ENCODE assay signal across 17 cellular contexts in the genomic region with DNA sequence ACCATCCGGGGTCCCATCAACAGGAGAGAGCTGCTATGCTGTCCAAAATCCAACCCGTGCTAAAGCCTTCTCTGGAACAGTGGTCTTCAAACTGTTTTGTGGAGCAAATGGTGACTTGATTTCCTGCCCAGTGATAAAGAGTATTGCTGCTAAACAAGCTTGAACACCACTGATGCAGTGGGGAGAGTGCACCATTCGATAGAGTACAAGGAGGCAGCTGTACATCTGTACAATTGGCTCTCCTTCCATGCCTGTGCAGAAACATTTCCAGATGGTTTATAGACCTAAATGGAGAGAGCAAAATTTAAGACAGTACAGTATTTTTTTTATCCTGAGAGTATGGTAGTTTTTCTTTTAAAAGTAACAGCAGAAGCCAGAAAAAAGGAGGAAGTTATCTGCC. TPM values are rescaled to one million over a fixed set of nuclear protein-coding genes. Genes with fewer than 3 reads are reported as not detected.
DNase-seq lines count a peak whose midpoint lies in the region; ATAC-seq and TF ChIP-seq lines count a peak whose summit lies in the region.
"Had no signal": no experiment of that assay in that cellular context is flagged by ENCODE, and none has a peak within 500 bp of the region (broad histone marks: within the 10 kb centered on the region; RNA-seq: fewer than 3 reads in every experiment).

No MANE protein-coding gene starts in this region.

- TF ChIP-seq CTCF in natural killer cell (IDR thresholded peaks at IDR 0.05) (no peak), PC-9 (conservative IDR thresholded peaks at IDR 0.05) (no peak), nephron progenitor cell (IDR thresholded peaks at IDR 0.05) (no peak), upper lobe of right lung (IDR thresholded peaks at IDR 0.05) (no peak)

- H3K4me1 ChIP-seq in PC-9 (replicated peaks; ENCODE audit: insufficient read depth) (no peaks in the 10 kb centered on the region), upper lobe of right lung (no peaks in the 10 kb centered on the region)

- POLR2A ChIA-PET in PC-9 (lab: Charles Lee; ENCODE audit: unreplicated experiment) = no interaction called here

- H3K79me2 ChIP-seq in PC-9 (ENCODE audit: low read depth) = peaks cover 25% of the 10 kb centered on the region

- no peaks in the 10 kb centered on the region for H3K27me3 ChIP-seq in PC-9 (ENCODE audit: insufficient read depth, low read depth)
- no peaks in the 10 kb centered on the region for H3K27me3 ChIP-seq in upper lobe of right lung

- H3K27ac ChIP-seq in PC-9 (0 out of 2 replicates have a peak overlapping the region, but pooled peaks have one; percentile 8), upper lobe of right lung (no peak overlapping the region)
- H3K27ac ChIP-seq: C4-2B had no signal

- H3K9me2 ChIP-seq in PC-9 (ENCODE audit: insufficient read depth) = no peaks in the 10 kb centered on the region

- CTCF ChIA-PET in PC-9 (lab: Charles Lee) = no interaction called here

- H3K27ac Mint-ChIP-seq in natural killer cell treated with Interleukin-12 subunit alpha and Interleukin-12 subunit beta and Interleukin-15 and Interleukin-18, amount 100 ng/mL, for 72 hours = no peak overlapping the region
- no peak overlapping the region for H3K27ac Mint-ChIP-seq in natural killer cell
- H3K27ac Mint-ChIP-seq in nephron progenitor cell = peak overlapping the region; percentile 71
- H3K27ac Mint-ChIP-seq in stimulated activated naive CD8-positive, alpha-beta T cell treated with anti-CD3 and anti-CD28 coated beads, Interleukin-15, amount 100 ng/mL, for 72 hours = no peak overlapping the region
- H3K27ac Mint-ChIP-seq: IgD-negative memory B cell had no signal

- H2AFZ ChIP-seq in PC-9 = no peak overlapping the region

- peak; percentile 2 for DNase-seq in natural killer cell treated with Interleukin-12 subunit alpha and Interleukin-12 subunit beta and Interleukin-15 and Interleukin-18, amount 100 ng/mL, for 72 hours (ENCODE audit: low spot score)
- DNase-seq in natural killer cell (no peak), PC-9 (no peak), nephron progenitor cell (no peak), upper lobe of right lung (no peak)
- DNase-seq in stimulated activated naive CD8-positive, alpha-beta T cell treated with anti-CD3 and anti-CD28 coated beads, Interleukin-15, amount 100 ng/mL, for 72 hours = no peak
- DNase-seq: MV-4-11; NCI-H1417 treated with DMSO at 0.1 percent for 48 hours; NCI-H2081; NCI-H345; NCI-H526 treated with DMSO at 0.1 percent for 48 hours; NK-92 treated with Interleukin-12 subunit alpha and Interleukin-12 subunit beta, amount 100 ng/mL, for 24 hours; PC-3; Right ventricle myocardium superior had no signal

- H3K4me3 Mint-ChIP-seq in natural killer cell treated with Interleukin-12 subunit alpha and Interleukin-12 subunit beta and Interleukin-15 and Interleukin-18, amount 100 ng/mL, for 72 hours = no peak overlapping the region
- H3K4me3 Mint-ChIP-seq in natural killer cell (no peak overlapping the region), nephron progenitor cell (no peak overlapping the region)
- no peak overlapping the region for H3K4me3 Mint-ChIP-seq in stimulated activated naive CD8-positive, alpha-beta T cell treated with anti-CD3 and anti-CD28 coated beads, Interleukin-15, amount 100 ng/mL, for 72 hours
- H3K4me3 Mint-ChIP-seq: IgD-negative memory B cell had no signal

- H3K4me3 ChIP-seq in PC-9 (no peak overlapping the region), upper lobe of right lung (no peak overlapping the region)

- peaks cover 14% of the 10 kb centered on the region; the same call in 1 of the 2 replicates for H4K20me1 ChIP-seq in PC-9 (ENCODE audit: insufficient read depth)

- H3F3A ChIP-seq in PC-9 (ENCODE audit: insufficient read depth, low read depth) = peaks cover 51% of the 10 kb centered on the region; the same call in 1 of the 2 replicates

- no peaks in the 10 kb centered on the region for H3K27me3 Mint-ChIP-seq in natural killer cell treated with Interleukin-12 subunit alpha and Interleukin-12 subunit beta and Interleukin-15 and Interleukin-18, amount 100 ng/mL, for 72 hours
- no peaks in the 10 kb centered on the region for H3K27me3 Mint-ChIP-seq in natural killer cell (ENCODE audit: low read depth in 2 of 2)
- no peaks in the 10 kb centered on the region for H3K27me3 Mint-ChIP-seq in nephron progenitor cell (ENCODE audit: low read depth, poor library complexity)
- H3K27me3 Mint-ChIP-seq in stimulated activated naive CD8-positive, alpha-beta T cell treated with anti-CD3 and anti-CD28 coated beads, Interleukin-15, amount 100 ng/mL, for 72 hours = no peaks in the 10 kb centered on the region
- H3K27me3 Mint-ChIP-seq: IgD-negative memory B cell had no signal

- no TSS peak for BruUV-seq in PC-9 (replicated peaks; lab: Mats Ljungman, UMichigan)

- ATAC-seq in natural killer cell treated with Interleukin-12 subunit alpha and Interleukin-12 subunit beta and Interleukin-15 and Interleukin-18, amount 100 ng/mL, for 72 hours = no peak
- ATAC-seq in natural killer cell = no peak
- no peak for ATAC-seq in stimulated activated naive CD8-positive, alpha-beta T cell treated with anti-CD3 and anti-CD28 coated beads, Interleukin-15, amount 100 ng/mL, for 72 hours
- no peak for ATAC-seq in upper lobe of right lung
- ATAC-seq in GM21723 (IDR thresholded peaks at IDR 0.05; ENCODE audit: unreplicated experiment) = no peak
- ATAC-seq: PC-3 had no signal

- H3K4me2 ChIP-seq in PC-9 = no peak overlapping the region

- intact Hi-C loops in natural killer cell (cut with micrococcal nuclease) = no loop called here
- intact Hi-C loops in PC-9 (cut with micrococcal nuclease; ENCODE audit: unreplicated experiment) = loop anchor here (5.0 kb wide), 3 partner anchors 267 to 982 kb away; a partner anchor contains a TSS
- intact Hi-C loops in upper lobe of right lung (cut with DNase I) = no loop called here

- H3K9me3 Mint-ChIP-seq in natural killer cell treated with Interleukin-12 subunit alpha and Interleukin-12 subunit beta and Interleukin-15 and Interleukin-18, amount 100 ng/mL, for 72 hours = no peaks in the 10 kb centered on the region
- H3K9me3 Mint-ChIP-seq in natural killer cell = no peaks in the 10 kb centered on the region
- H3K9me3 Mint-ChIP-seq in nephron progenitor cell = no peaks in the 10 kb centered on the region
- H3K9me3 Mint-ChIP-seq in stimulated activated naive CD8-positive, alpha-beta T cell treated with anti-CD3 and anti-CD28 coated beads, Interleukin-15, amount 100 ng/mL, for 72 hours = no peaks in the 10 kb centered on the region
- H3K9me3 Mint-ChIP-seq: IgD-negative memory B cell had no signal

- peaks cover 3 to 11% of the 10 kb centered on the region in 2 donors for H3K4me1 Mint-ChIP-seq in natural killer cell treated with Interleukin-12 subunit alpha and Interleukin-12 subunit beta and Interleukin-15 and Interleukin-18, amount 100 ng/mL, for 72 hours (ENCODE audit: low read depth in 2 of 2)
- peaks cover 4 to 8% of the 10 kb centered on the region in 2 donors for H3K4me1 Mint-ChIP-seq in natural killer cell
- peaks cover 23% of the 10 kb centered on the region for H3K4me1 Mint-ChIP-seq in nephron progenitor cell
- H3K4me1 Mint-ChIP-seq in stimulated activated naive CD8-positive, alpha-beta T cell treated with anti-CD3 and anti-CD28 coated beads, Interleukin-15, amount 100 ng/mL, for 72 hours = peaks cover 13% of the 10 kb centered on the region

- peaks cover 7% of the 10 kb centered on the region for H3K36me3 Mint-ChIP-seq in natural killer cell treated with Interleukin-12 subunit alpha and Interleukin-12 subunit beta and Interleukin-15 and Interleukin-18, amount 100 ng/mL, for 72 hours
- no peaks in the 10 kb centered on the region for H3K36me3 Mint-ChIP-seq in natural killer cell
- H3K36me3 Mint-ChIP-seq in nephron progenitor cell (ENCODE audit: low read depth) = peaks cover 48% of the 10 kb centered on the region

- H3K36me3 ChIP-seq in PC-9 (ENCODE audit: low read depth) (peaks cover 27% of the 10 kb centered on the region), upper lobe of right lung (no peaks in the 10 kb centered on the region)

- H3K9me3 ChIP-seq in PC-9 (ENCODE audit: insufficient read depth, low read depth) = no peaks in the 10 kb centered on the region
- no peaks in the 10 kb centered on the region for H3K9me3 ChIP-seq in upper lobe of right lung

RNA-seq across cellular contexts. Expression of a gene that starts 20.0 kb away (rescaled TPM):
- total RNA-seq in natural killer cell treated with Interleukin-12 subunit alpha and Interleukin-12 subunit beta and Interleukin-15 and Interleukin-18, amount 100 ng/mL, for 72 hours = 10 to 100 TPM; 35.6 to 76.6 TPM
- total RNA-seq in natural killer cell (1 to 10 TPM in 2 of 3 donors, under 1 TPM in 1; 0.87 to 3.2 (median 1.5) TPM), PC-9 (2021) (109 TPM in 2 replicates), upper lobe of right lung (1.2 TPM)

RNA-seq across cellular contexts. Expression of a gene that starts 56.2 kb away (rescaled TPM):
- total RNA-seq in natural killer cell treated with Interleukin-12 subunit alpha and Interleukin-12 subunit beta and Interleukin-15 and Interleukin-18, amount 100 ng/mL, for 72 hours = not detected
- total RNA-seq in natural killer cell = not detected
- 1.4 and 2.9 TPM in 2 replicates for total RNA-seq in PC-9 (2021)
- total RNA-seq in upper lobe of right lung = not detected
- total RNA-seq: PC-3, Right ventricle myocardium superior had no signal

Comparison
In these comparisons a context has a peak if more than half of its experiments do, and no peak if none do; other contexts are left out.
1. RNA of a gene that starts 20.0 kb away (total RNA-seq): 109 TPM in PC-9 and 35.6 to 76.6 TPM in natural killer cell treated with Interleukin-12 subunit alpha and Interleukin-12 subunit beta and Interleukin-15 and Interleukin-18, amount 100 ng/mL, for 72 hours; 0.87 to 3.2 TPM in natural killer cell and 1.2 TPM in upper lobe of right lung (single experiment); every median in the first group is over 4 times any median in the second.